Comparison of ENCODE assay signal across 36 cellular contexts in the genomic region with DNA sequence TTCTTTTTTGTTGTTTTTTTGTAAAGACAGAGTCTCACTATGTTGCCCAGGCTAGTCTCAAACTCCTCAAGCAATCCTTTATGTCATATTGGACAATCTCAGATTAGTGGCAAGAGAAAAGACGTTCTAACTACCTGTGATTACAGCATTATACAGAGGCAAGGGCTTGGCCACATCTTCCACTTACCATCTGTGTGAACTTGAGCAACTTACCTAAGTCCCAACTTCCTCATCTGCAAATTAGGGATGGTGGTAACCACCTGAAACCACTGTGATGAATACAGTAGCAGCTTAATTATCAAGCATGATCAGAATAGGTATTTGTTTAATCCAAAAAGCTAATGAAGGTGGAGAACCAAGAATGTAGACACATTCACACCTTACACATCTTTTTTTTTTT. TPM values are rescaled to one million over a fixed set of nuclear protein-coding genes. Genes with fewer than 3 reads are reported as not detected.
DNase-seq lines count a peak whose midpoint lies in the region; ATAC-seq, FAIRE-seq and TF ChIP-seq lines count a peak whose summit lies in the region.
"Had no signal": no experiment of that assay in that cellular context is flagged by ENCODE, and none has a peak within 500 bp of the region (broad histone marks: within the 10 kb centered on the region; RNA-seq: fewer than 3 reads in every experiment).

No MANE protein-coding gene starts in this region.

- H3K4me3 Mint-ChIP-seq in activated naive CD8-positive, alpha-beta T cell treated with anti-CD3 and anti-CD28 coated beads, Interleukin-2, amount 10 ng/mL, durations not matched to agents 7 days and 5 days: no peak overlapping the region
- H3K4me3 Mint-ChIP-seq in activated naive CD8-positive, alpha-beta T cell treated with anti-CD3 and anti-CD28 coated beads for 36 hours: no peak overlapping the region
- H3K4me3 Mint-ChIP-seq in stimulated activated naive CD8-positive, alpha-beta T cell treated with anti-CD3 and anti-CD28 coated beads, Interleukin-15, amount 100 ng/mL, for 72 hours: no peak overlapping the region
- H3K4me3 Mint-ChIP-seq: activated naive CD8-positive, alpha-beta T cell treated with anti-CD3 and anti-CD28 coated beads, Interleukin-2, amount 50 U/mL, for 24 hours; activated T-cell treated with anti-CD3 and anti-CD28 coated beads, Interleukin-2, amount 50 U/mL, for 24 hours; T-helper 2 cell treated with Interferon-gamma antibody and Interleukin-4, amounts not matched to agents 5 μg/mL and 100 μg/mL, for 36 hours had no signal

- H2AFZ ChIP-seq in MM.1S (ENCODE audit: low read length) (0 out of 2 replicates have a peak overlapping the region, but pooled peaks have one; percentile 37), H1 (ENCODE audit: low read length) (no peak overlapping the region), SK-N-SH (ENCODE audit: low read depth) (no peak overlapping the region)

- H3K27ac Mint-ChIP-seq in activated naive CD8-positive, alpha-beta T cell treated with anti-CD3 and anti-CD28 coated beads, Interleukin-2, amount 10 ng/mL, durations not matched to agents 7 days and 5 days: peak overlapping the region; percentile 52
- H3K27ac Mint-ChIP-seq in activated naive CD8-positive, alpha-beta T cell treated with anti-CD3 and anti-CD28 coated beads for 36 hours: no peak overlapping the region
- no peak overlapping the region for H3K27ac Mint-ChIP-seq in stimulated activated naive CD8-positive, alpha-beta T cell treated with anti-CD3 and anti-CD28 coated beads, Interleukin-15, amount 100 ng/mL, for 72 hours
- H3K27ac Mint-ChIP-seq: activated T-cell treated with anti-CD3 and anti-CD28 coated beads, Interleukin-2, amount 50 U/mL, for 24 hours; T-helper 2 cell treated with Interferon-gamma antibody and Interleukin-4, amounts not matched to agents 5 μg/mL and 100 μg/mL, for 36 hours had no signal

- H3K4me2 ChIP-seq in MM.1S (ENCODE audit: low read depth, low read length): peak overlapping the region; percentile 9; the same call in 1 of the 2 replicates
- no peak overlapping the region for H3K4me2 ChIP-seq in H1 (ENCODE audit: insufficient read depth in 1 of 2, low read depth in 2 of 2, low read length in 2 of 2)
- H3K4me2 ChIP-seq in SK-N-SH: no peak overlapping the region

- H3K27me3 Mint-ChIP-seq in activated naive CD8-positive, alpha-beta T cell treated with anti-CD3 and anti-CD28 coated beads, Interleukin-2, amount 10 ng/mL, durations not matched to agents 7 days and 5 days: peaks cover 28% of the 10 kb centered on the region
- no peaks in the 10 kb centered on the region for H3K27me3 Mint-ChIP-seq in activated naive CD8-positive, alpha-beta T cell treated with anti-CD3 and anti-CD28 coated beads for 36 hours
- peaks cover 6% of the 10 kb centered on the region for H3K27me3 Mint-ChIP-seq in stimulated activated naive CD8-positive, alpha-beta T cell treated with anti-CD3 and anti-CD28 coated beads, Interleukin-15, amount 100 ng/mL, for 72 hours
- H3K27me3 Mint-ChIP-seq: activated T-cell treated with anti-CD3 and anti-CD28 coated beads, Interleukin-2, amount 50 U/mL, for 24 hours had no signal

- TF ChIP-seq EP300 in H1 (IDR thresholded peaks at IDR 0.05; ENCODE audit: borderline replicate concordance in 1 of 2, low read depth in 2 of 2, low read length in 2 of 2) (no peak), SK-N-SH (IDR thresholded peaks at IDR 0.05; ENCODE audit: borderline replicate concordance in 1 of 2, low read depth in 1 of 2, low read length in 1 of 2) (no peak)

- H3K27ac ChIP-seq in MM.1S (ENCODE audit: low read length): no peak overlapping the region
- H3K27ac ChIP-seq in H1 (ENCODE audit: low read depth, low read length): no peak overlapping the region
- H3K27ac ChIP-seq in SK-N-SH (ENCODE audit: low read depth in 2 of 2, low read length in 1 of 2): no peak overlapping the region
- H3K27ac ChIP-seq: coronary artery, left ventricle myocardium inferior, thyroid gland, uterus had no signal

- TF ChIP-seq CTCF in MM.1S (IDR thresholded peaks at IDR 0.05; ENCODE audit: low read length): no peak
- no peak for TF ChIP-seq CTCF in H1 (IDR thresholded peaks at IDR 0.05; ENCODE audit: control extremely low read depth in 1 of 3, insufficient read depth in 1 of 3, low read depth in 1 of 3, low read length in 3 of 3)
- no peak for TF ChIP-seq CTCF in SK-N-SH (IDR thresholded peaks at IDR 0.05)

- no peak overlapping the region for H3K56ac ChIP-seq in H1 (replicated peaks; ENCODE audit: insufficient read length, low read depth, low read length)

- H3K4me1 ChIP-seq in MM.1S (ENCODE audit: low read length) (peaks cover 40% of the 10 kb centered on the region), H1 (replicated peaks in 1 of 4; ENCODE audit: control insufficient read depth in 3 of 4, insufficient read depth in 4 of 4, low read length in 3 of 4) (peaks cover 9 to 15% (median 11%) of the 10 kb centered on the region in 4 experiments), SK-N-SH (ENCODE audit: control insufficient read depth in 1 of 2, insufficient read depth in 2 of 2, low read depth in 1 of 2, low read length in 1 of 2) (no peaks in the 10 kb centered on the region)
- H3K4me1 ChIP-seq: uterus had no signal

- no peak for DNase-seq in activated naive CD8-positive, alpha-beta T cell treated with anti-CD3 and anti-CD28 coated beads, Interleukin-2, amount 10 ng/mL, durations not matched to agents 7 days and 5 days
- DNase-seq in activated naive CD8-positive, alpha-beta T cell treated with anti-CD3 and anti-CD28 coated beads for 36 hours: no peak
- DNase-seq in MM.1S (no peak), H1 (ENCODE audit: low read depth in 1 of 2, low spot score in 2 of 2) (no peak), SK-N-SH (no peak), anterior cingulate cortex (lab: John Stamatoyannopoulos, UW) (no peak)
- no peak for DNase-seq in stimulated activated naive CD8-positive, alpha-beta T cell treated with anti-CD3 and anti-CD28 coated beads, Interleukin-15, amount 100 ng/mL, for 72 hours
- no peak for DNase-seq in stimulated activated CD4-positive, alpha-beta T cell treated with anti-CD3 and anti-CD28 coated beads, Interleukin-4, amount 100 ng/mL, for 4 hours
- DNase-seq: ACHN; activated CD4-positive, alpha-beta T cell treated with anti-CD3 and anti-CD28 coated beads for 4 hours; activated effector memory CD4-positive, alpha-beta T cell treated with anti-CD3 and anti-CD28 coated beads, Interleukin-2, amount 50 U/mL, for 16 hours; activated naive CD8-positive, alpha-beta T cell treated with anti-CD3 and anti-CD28 coated beads, Interleukin-2, amount 50 U/mL, for 24 hours; activated T-cell treated with anti-CD3 and anti-CD28 coated beads, Interleukin-2, amount 50 U/mL, for 24 hours; Calu3; caudate nucleus; DMS79 treated with DMSO at 0.1 percent for 48 hours; GOT3; head of caudate nucleus; left ventricle myocardium inferior; MG63; NCI-H1417 treated with DMSO at 0.1 percent for 48 hours; NCI-H2029 treated with DMSO at 0.1 percent for 48 hours; NCI-H524; SHP77; thyroid gland; uterus had no signal

- POLR2A ChIA-PET in activated naive CD8-positive, alpha-beta T cell treated with anti-CD3 and anti-CD28 coated beads, Interleukin-2, amount 10 ng/mL, durations not matched to agents 7 days and 5 days (lab: Charles Lee): no interaction called here
- POLR2A ChIA-PET in H1 (lab: Charles Lee; ENCODE audit: partially characterized antibody): interaction anchor here (0.9 to 8.3 kb wide), 9 partner anchors 10 to 65 kb away, joined by 3 to 145 read pairs (median 5); a partner anchor contains a TSS
- POLR2A ChIA-PET in SK-N-SH (lab: Yijun Ruan, JAX): interaction anchor here (0.6 kb wide), 1 partner anchor 8 kb away, joined by 4 read pairs; no protein-coding TSS in a partner anchor

- H3K36me3 ChIP-seq in MM.1S (replicated peaks; ENCODE audit: insufficient read depth, low read length) (no peaks in the 10 kb centered on the region), H1 (ENCODE audit: control insufficient read depth in 2 of 4, insufficient read depth in 4 of 4, low read length in 3 of 4) (peaks cover 0 to 10% (median 3%) of the 10 kb centered on the region in 4 experiments; a peak in 2 of 8 replicates), SK-N-SH (replicated peaks in 1 of 2; ENCODE audit: control insufficient read depth in 1 of 2, insufficient read depth in 2 of 2, low read length in 1 of 2) (no peaks in the 10 kb centered on the region)
- H3K36me3 ChIP-seq: MG63, uterus had no signal

- H3K9ac ChIP-seq in MM.1S (ENCODE audit: low read length) (no peak overlapping the region), H1 (replicated peaks in 1 of 4; ENCODE audit: extremely low read depth in 1 of 4, low read depth in 3 of 4, low read length in 3 of 4) (no peak overlapping the region), SK-N-SH (no peak overlapping the region)

- no peak overlapping the region for H2BK12ac ChIP-seq in H1 (ENCODE audit: low read depth, low read length)

- peak overlapping the region; percentile 11; the same call in 1 of the 2 replicates for H3K18ac ChIP-seq in H1 (ENCODE audit: extremely low read depth, low read length)

- H3F3A ChIP-seq in MM.1S (ENCODE audit: insufficient read depth, low read length): peaks cover 20% of the 10 kb centered on the region
- H3F3A ChIP-seq in SK-N-SH (replicated peaks; ENCODE audit: insufficient read depth): no peaks in the 10 kb centered on the region

- TF ChIP-seq RAD21 in H1 (IDR thresholded peaks at IDR 0.05 in 1 of 2, conservative IDR thresholded peaks at IDR 0.05 in 1 of 2; ENCODE audit: low read depth in 2 of 2, low read length in 2 of 2): no peak
- no peak for TF ChIP-seq RAD21 in SK-N-SH (IDR thresholded peaks at IDR 0.05; ENCODE audit: low read length)

- H4K8ac ChIP-seq in H1 (ENCODE audit: extremely low read depth, insufficient read depth, low read length): no peak overlapping the region

- H3K4ac ChIP-seq in H1 (replicated peaks; ENCODE audit: insufficient read length, low read depth, low read length): no peak overlapping the region

- no peak overlapping the region for H3K4me3 ChIP-seq in MM.1S (ENCODE audit: low read length)
- no peak overlapping the region for H3K4me3 ChIP-seq in H1 (ENCODE audit: extremely low read depth in 1 of 4, insufficient read depth in 2 of 4, low read depth in 3 of 4, low read length in 4 of 4)
- no peak overlapping the region for H3K4me3 ChIP-seq in SK-N-SH (ENCODE audit: low read depth in 2 of 2, low read length in 1 of 2)
- H3K4me3 ChIP-seq: coronary artery, left ventricle myocardium inferior, MG63, thyroid gland, uterus had no signal

- no peak overlapping the region for H4K5ac ChIP-seq in H1 (ENCODE audit: insufficient read length, low read depth, low read length)

- 76% methylated on average over 1 of the region's 1 CpG; no CpG with 5 or more reads in 1 of the 2 experiments for WGBS in H1 (ENCODE audit: extremely low coverage in 1 of 2, insufficient coverage in 1 of 2, insufficient read length in 1 of 2, insufficient replicate concordance in 2 of 2, low coverage in 1 of 2, low lambda C conversion rate in 2 of 2, missing lambda C conversion rate in 1 of 2), 2 experiments
- 21% methylated on average over 1 of the region's 1 CpG for WGBS in SK-N-SH (ENCODE audit: low lambda C conversion rate)

- CTCF ChIA-PET in H1 (lab: Charles Lee; ENCODE audit: partially characterized antibody): interaction anchor here (1.0 to 2.2 kb wide), 9 partner anchors 9 to 100 kb away, joined by 3 to 9 read pairs (median 4); partner anchors contain the start of gene RTP3
- CTCF ChIA-PET in SK-N-SH (lab: Yijun Ruan, JAX): interaction anchor here (1.3 to 3.1 kb wide), 3 partner anchors 9 to 61 kb away, joined by 4 to 18 read pairs (median 13); no protein-coding TSS in a partner anchor

- peaks cover 2% of the 10 kb centered on the region for H3K9me3 Mint-ChIP-seq in activated naive CD8-positive, alpha-beta T cell treated with anti-CD3 and anti-CD28 coated beads, Interleukin-2, amount 10 ng/mL, durations not matched to agents 7 days and 5 days
- H3K9me3 Mint-ChIP-seq in activated naive CD8-positive, alpha-beta T cell treated with anti-CD3 and anti-CD28 coated beads for 36 hours: no peaks in the 10 kb centered on the region
- H3K9me3 Mint-ChIP-seq in stimulated activated naive CD8-positive, alpha-beta T cell treated with anti-CD3 and anti-CD28 coated beads, Interleukin-15, amount 100 ng/mL, for 72 hours: no peaks in the 10 kb centered on the region
- H3K9me3 Mint-ChIP-seq: activated naive CD8-positive, alpha-beta T cell treated with anti-CD3 and anti-CD28 coated beads, Interleukin-2, amount 50 U/mL, for 24 hours; activated T-cell treated with anti-CD3 and anti-CD28 coated beads, Interleukin-2, amount 50 U/mL, for 24 hours; T-helper 2 cell treated with Interferon-gamma antibody and Interleukin-4, amounts not matched to agents 5 μg/mL and 100 μg/mL, for 36 hours had no signal

- no peak overlapping the region for H4K91ac ChIP-seq in H1 (replicated peaks; ENCODE audit: insufficient read length, low read length)

- no peaks in the 10 kb centered on the region for H3K79me1 ChIP-seq in H1 (ENCODE audit: low read depth, low read length)

- ATAC-seq in activated naive CD8-positive, alpha-beta T cell treated with anti-CD3 and anti-CD28 coated beads, Interleukin-2, amount 10 ng/mL, durations not matched to agents 7 days and 5 days (ENCODE audit: low read depth): no peak
- ATAC-seq in stimulated activated naive CD8-positive, alpha-beta T cell treated with anti-CD3 and anti-CD28 coated beads, Interleukin-15, amount 100 ng/mL, for 72 hours: no peak
- ATAC-seq: activated naive CD8-positive, alpha-beta T cell treated with anti-CD3 and anti-CD28 coated beads, Interleukin-2, amount 50 U/mL, for 24 hours; Panc1; sciatic nerve had no signal

- no peak overlapping the region for H3K23ac ChIP-seq in H1 (ENCODE audit: insufficient read length)

- peaks cover 19% of the 10 kb centered on the region for H3K4me1 Mint-ChIP-seq in activated naive CD8-positive, alpha-beta T cell treated with anti-CD3 and anti-CD28 coated beads, Interleukin-2, amount 10 ng/mL, durations not matched to agents 7 days and 5 days
- peaks cover 13% of the 10 kb centered on the region for H3K4me1 Mint-ChIP-seq in activated naive CD8-positive, alpha-beta T cell treated with anti-CD3 and anti-CD28 coated beads for 36 hours
- H3K4me1 Mint-ChIP-seq in stimulated activated naive CD8-positive, alpha-beta T cell treated with anti-CD3 and anti-CD28 coated beads, Interleukin-15, amount 100 ng/mL, for 72 hours: peaks cover 29% of the 10 kb centered on the region

- no peaks in the 10 kb centered on the region for H4K20me1 ChIP-seq in MM.1S (ENCODE audit: insufficient read depth, low read length)
- H4K20me1 ChIP-seq in H1 (replicated peaks in 1 of 2; ENCODE audit: control insufficient read depth in 1 of 2, insufficient read depth in 2 of 2, low read length in 2 of 2): no peaks in the 10 kb centered on the region
- H4K20me1 ChIP-seq in SK-N-SH (ENCODE audit: insufficient read depth): no peaks in the 10 kb centered on the region

- H3K9me3 ChIP-seq in MM.1S (replicated peaks; ENCODE audit: insufficient read depth, low read length) (no peaks in the 10 kb centered on the region), H1 (ENCODE audit: insufficient read depth in 2 of 2, low read depth in 1 of 2, low read length in 1 of 2) (peaks cover 13 to 18% of the 10 kb centered on the region in 2 experiments), SK-N-SH (no peaks in the 10 kb centered on the region)
- H3K9me3 ChIP-seq: left ventricle myocardium inferior, MG63, thyroid gland, uterus had no signal

- peak overlapping the region; percentile 12; the same call in 1 of the 2 replicates for H2BK5ac ChIP-seq in H1 (ENCODE audit: low read depth, low read length)

- H3K79me2 ChIP-seq in MM.1S (ENCODE audit: low read length) (no peaks in the 10 kb centered on the region), H1 (ENCODE audit: control insufficient read depth in 1 of 2, insufficient read depth in 2 of 2, low read length in 2 of 2) (no peaks in the 10 kb centered on the region; a peak in 1 of 4 replicates), SK-N-SH (ENCODE audit: insufficient read depth) (no peaks in the 10 kb centered on the region)

- peaks cover 3% of the 10 kb centered on the region for H3K36me3 Mint-ChIP-seq in activated naive CD8-positive, alpha-beta T cell treated with anti-CD3 and anti-CD28 coated beads, Interleukin-2, amount 10 ng/mL, durations not matched to agents 7 days and 5 days
- peaks cover 2% of the 10 kb centered on the region for H3K36me3 Mint-ChIP-seq in activated naive CD8-positive, alpha-beta T cell treated with anti-CD3 and anti-CD28 coated beads for 36 hours

- no peaks in the 10 kb centered on the region for H3K23me2 ChIP-seq in H1 (ENCODE audit: low read depth, low read length)

- TF ChIP-seq POLR2A in H1 (IDR thresholded peaks at IDR 0.05; ENCODE audit: control extremely low read depth in 1 of 2, low read depth in 2 of 2, low read length in 2 of 2): no peak

- no peak for FAIRE-seq in H1 (lab: Jason Lieb, UNC)
- FAIRE-seq: keratinocyte had no signal

- no peak overlapping the region for H3K14ac ChIP-seq in H1 (ENCODE audit: insufficient read length)

- 0 out of 2 replicates have a peak overlapping the region, but pooled peaks have one; percentile 61 for H2AK5ac ChIP-seq in H1 (ENCODE audit: low read depth, low read length)

- H2BK120ac ChIP-seq in H1 (replicated peaks; ENCODE audit: low read depth, low read length): no peak overlapping the region

- H3K27me3 ChIP-seq in MM.1S (replicated peaks; ENCODE audit: insufficient read depth, low read length) (no peaks in the 10 kb centered on the region), H1 (replicated peaks in 1 of 4; ENCODE audit: control insufficient read depth in 3 of 4, extremely low read depth in 1 of 4, insufficient read depth in 3 of 4, low read length in 3 of 4) (no peaks in the 10 kb centered on the region), SK-N-SH (ENCODE audit: insufficient read depth) (peaks cover 4% of the 10 kb centered on the region; the same call in 1 of the 2 replicates)
- H3K27me3 ChIP-seq: MG63, thyroid gland, uterus had no signal

- H2BK20ac ChIP-seq in H1 (ENCODE audit: low read length): peak overlapping the region; percentile 19; the same call in 1 of the 2 replicates

- H2BK15ac ChIP-seq in H1 (ENCODE audit: low read length): no peak overlapping the region; the same call in 1 of the 2 replicates

- H3K9me2 ChIP-seq in MM.1S (replicated peaks; ENCODE audit: insufficient read depth, low read length): no peaks in the 10 kb centered on the region
- H3K9me2 ChIP-seq in SK-N-SH: no peaks in the 10 kb centered on the region

RNA-seq across cellular contexts. Expression of gene LRRC2, which starts 16.1 kb away (rescaled TPM):
- under 1 TPM; 0.45 to 0.75 TPM for total RNA-seq in activated naive CD8-positive, alpha-beta T cell treated with anti-CD3 and anti-CD28 coated beads, Interleukin-2, amount 10 ng/mL, durations not matched to agents 7 days and 5 days
- not detected for total RNA-seq in activated naive CD8-positive, alpha-beta T cell treated with anti-CD3 and anti-CD28 coated beads for 36 hours
- 6.4 and 7.3 TPM in 2 replicates for total RNA-seq in H1 (2021; fragmentation: NEBNext Ultra II Directional; extraction: Animal tissue kit (Norgen Biotek cat#: 25700))
- polyA plus RNA-seq in H1 (2011; rRNA removed) (1.2 and 1.4 TPM in 2 replicates), SK-N-SH (2012; rRNA removed) (0.13 and 0.23 TPM in 2 replicates)
- polyA plus RNA-seq in H1 (2011; cell fraction: cytosol; rRNA removed): 2.8 TPM
- 2.9 TPM for polyA plus RNA-seq in H1 (2011; cell fraction: nucleus; rRNA removed)
- 2.8 to 3.4 TPM (median 3.1 TPM) in 4 replicates for polyA plus RNA-seq in H1 (2012, experiment 1 of 2)
- polyA plus RNA-seq in H1 (2012, experiment 2 of 2): 0.24 TPM
- polyA plus RNA-seq in H1 (2013, experiment 1 of 2): 3.9 TPM
- 3.5 TPM for polyA plus RNA-seq in H1 (2013, experiment 2 of 2)
- polyA minus RNA-seq in H1 (2011; rRNA and poly(A)+ RNA removed): 3.5 and 4.9 TPM in 2 replicates
- polyA minus RNA-seq in H1 (2011; cell fraction: cytosol; rRNA and poly(A)+ RNA removed): 1.9 TPM
- 7.9 TPM for polyA minus RNA-seq in H1 (2011; cell fraction: nucleus; rRNA and poly(A)+ RNA removed)
- polyA plus RNA-seq in SK-N-SH (2012; cell fraction: cytosol; rRNA removed): 0.24 and 0.27 TPM in 2 replicates
- polyA plus RNA-seq in SK-N-SH (2012; cell fraction: nucleus; rRNA removed): 0.15 and 0.26 TPM in 2 replicates
- total RNA-seq: activated CD8-positive, alpha-beta memory T cell treated with anti-CD3 and anti-CD28 coated beads for 36 hours; Calu3 had no signal

RNA-seq across cellular contexts. Expression of gene RTP3, which starts 52.2 kb away (rescaled TPM):
- total RNA-seq in activated naive CD8-positive, alpha-beta T cell treated with anti-CD3 and anti-CD28 coated beads, Interleukin-2, amount 10 ng/mL, durations not matched to agents 7 days and 5 days: not detected
- total RNA-seq in activated naive CD8-positive, alpha-beta T cell treated with anti-CD3 and anti-CD28 coated beads for 36 hours: not detected
- total RNA-seq in H1 (2021; fragmentation: NEBNext Ultra II Directional; extraction: Animal tissue kit (Norgen Biotek cat#: 25700)): 0.33 TPM in 1 of 2 replicates, not detected in the other
- polyA plus RNA-seq in H1 (2011; rRNA removed) (0.06 and 0.08 TPM in 2 replicates), SK-N-SH (2012; rRNA removed) (not detected in 2 replicates)
- 0.05 TPM for polyA plus RNA-seq in H1 (2011; cell fraction: cytosol; rRNA removed)
- polyA plus RNA-seq in H1 (2011; cell fraction: nucleus; rRNA removed): not detected
- 0.13 to 0.17 TPM (median 0.13 TPM) in 3 of 4 replicates, not detected in the other for polyA plus RNA-seq in H1 (2012, experiment 1 of 2)
- 0.13 TPM for polyA plus RNA-seq in H1 (2012, experiment 2 of 2)
- polyA plus RNA-seq in H1 (2013, experiment 1 of 2): 0.10 TPM
- not detected for polyA plus RNA-seq in H1 (2013, experiment 2 of 2)
- not detected in 2 replicates for polyA minus RNA-seq in H1 (2011; rRNA and poly(A)+ RNA removed)
- not detected for polyA minus RNA-seq in H1 (2011; cell fraction: cytosol; rRNA and poly(A)+ RNA removed)
- polyA minus RNA-seq in H1 (2011; cell fraction: nucleus; rRNA and poly(A)+ RNA removed): not detected
- polyA plus RNA-seq in SK-N-SH (2012; cell fraction: cytosol; rRNA removed): not detected in 2 replicates
- polyA plus RNA-seq in SK-N-SH (2012; cell fraction: nucleus; rRNA removed): not detected in 2 replicates
- total RNA-seq: activated CD8-positive, alpha-beta memory T cell treated with anti-CD3 and anti-CD28 coated beads for 36 hours; Calu3; left ventricle myocardium inferior; myocyte; posterior vena cava; sciatic nerve; thyroid gland; uterus had no signal
- polyA plus RNA-seq: BJ, esophagus, keratinocyte had no signal
